16 cellular contexts compared by ENCODE assay signal in genomic region chr2:235723371-235723770, GRCh38.
DNase-seq lines count a peak whose midpoint lies in the region; ATAC-seq and TF ChIP-seq lines count a peak whose summit lies in the region.
"Had no signal": no experiment of that assay in that cellular context is flagged by ENCODE, and none has a peak within 500 bp of the region (broad histone marks: within the 10 kb centered on the region; RNA-seq: fewer than 3 reads in every experiment).

No MANE protein-coding gene starts in this region.

- H3K27ac Mint-ChIP-seq in natural killer cell treated with Interleukin-12 subunit alpha and Interleukin-12 subunit beta and Interleukin-15 and Interleukin-18, amount 100 ng/mL, for 72 hours: no peak overlapping the region
- H3K27ac Mint-ChIP-seq in natural killer cell: no peak overlapping the region
- H3K27ac Mint-ChIP-seq: H9 had no signal

- no peak overlapping the region for H3K4me3 ChIP-seq in stomach smooth muscle (ENCODE audit: low read length in 2 of 2)
- H3K4me3 ChIP-seq: BLaER1, GM23248 had no signal

- H3K9me3 Mint-ChIP-seq in natural killer cell treated with Interleukin-12 subunit alpha and Interleukin-12 subunit beta and Interleukin-15 and Interleukin-18, amount 100 ng/mL, for 72 hours: no peaks in the 10 kb centered on the region
- no peaks in the 10 kb centered on the region for H3K9me3 Mint-ChIP-seq in natural killer cell
- H3K9me3 Mint-ChIP-seq: H9 had no signal

- TF ChIP-seq CTCF in natural killer cell (IDR thresholded peaks at IDR 0.05): no peak

- peaks cover 4 to 16% of the 10 kb centered on the region in 2 donors for H3K36me3 ChIP-seq in stomach smooth muscle (ENCODE audit: control insufficient read depth in 2 of 2, insufficient read depth in 2 of 2, low read length in 2 of 2)

- H3K27me3 ChIP-seq in layer of hippocampus (ENCODE audit: control insufficient read depth, insufficient read depth, low read length) (no peaks in the 10 kb centered on the region), stomach smooth muscle (ENCODE audit: control insufficient read depth in 1 of 2, insufficient read depth in 2 of 2, low read length in 2 of 2) (no peaks in the 10 kb centered on the region)
- H3K27me3 ChIP-seq: BLaER1 had no signal

- H3K36me3 Mint-ChIP-seq in natural killer cell treated with Interleukin-12 subunit alpha and Interleukin-12 subunit beta and Interleukin-15 and Interleukin-18, amount 100 ng/mL, for 72 hours: no peaks in the 10 kb centered on the region
- no peaks in the 10 kb centered on the region for H3K36me3 Mint-ChIP-seq in natural killer cell

- peak overlapping the region; percentile 74 for H3K27ac ChIP-seq in layer of hippocampus (ENCODE audit: low read depth, low read length)
- H3K27ac ChIP-seq in stomach smooth muscle (ENCODE audit: low read length): peak overlapping the region; percentile 84
- H3K27ac ChIP-seq: BLaER1, GM23248, HL-60 had no signal

- peaks cover 33% of the 10 kb centered on the region for H3K4me1 ChIP-seq in stomach smooth muscle (ENCODE audit: control insufficient read depth, insufficient read depth, low read length)
- H3K4me1 ChIP-seq: BLaER1 had no signal

- DNase-seq in natural killer cell treated with Interleukin-12 subunit alpha and Interleukin-12 subunit beta and Interleukin-15 and Interleukin-18, amount 100 ng/mL, for 72 hours (ENCODE audit: low spot score): peak; percentile 37
- no peak for DNase-seq in natural killer cell
- no peak for DNase-seq in NCI-H1694 (lab: John Stamatoyannopoulos, UW)
- DNase-seq in LoVo (ENCODE audit: low spot score): no peak
- DNase-seq in activated effector memory CD4-positive, alpha-beta T cell treated with anti-CD3 and anti-CD28 coated beads, Interleukin-2, amount 50 U/mL, for 16 hours: no peak
- DNase-seq: 8988T, AML-193, DMS53, GF-D8, GM23248, H9 had no signal

- H3K9ac ChIP-seq in stomach smooth muscle (ENCODE audit: low read length in 2 of 2): no peak overlapping the region
- H3K9ac ChIP-seq: BLaER1, GM23248 had no signal

- no peaks in the 10 kb centered on the region for H3K27me3 Mint-ChIP-seq in natural killer cell treated with Interleukin-12 subunit alpha and Interleukin-12 subunit beta and Interleukin-15 and Interleukin-18, amount 100 ng/mL, for 72 hours
- no peaks in the 10 kb centered on the region for H3K27me3 Mint-ChIP-seq in natural killer cell (ENCODE audit: low read depth in 2 of 2)

- H3K4me3 Mint-ChIP-seq in natural killer cell treated with Interleukin-12 subunit alpha and Interleukin-12 subunit beta and Interleukin-15 and Interleukin-18, amount 100 ng/mL, for 72 hours: no peak overlapping the region
- H3K4me3 Mint-ChIP-seq in natural killer cell: no peak overlapping the region
- H3K4me3 Mint-ChIP-seq: H9 had no signal

- H3K4me1 Mint-ChIP-seq in natural killer cell treated with Interleukin-12 subunit alpha and Interleukin-12 subunit beta and Interleukin-15 and Interleukin-18, amount 100 ng/mL, for 72 hours (ENCODE audit: low read depth in 2 of 2): peaks cover 6 to 17% of the 10 kb centered on the region in 2 donors
- H3K4me1 Mint-ChIP-seq in natural killer cell: peaks cover 23 to 27% of the 10 kb centered on the region in 2 donors

- no peak for ATAC-seq in natural killer cell treated with Interleukin-12 subunit alpha and Interleukin-12 subunit beta and Interleukin-15 and Interleukin-18, amount 100 ng/mL, for 72 hours
- ATAC-seq in natural killer cell (no peak), HG03565 (IDR thresholded peaks at IDR 0.05; ENCODE audit: unreplicated experiment) (no peak)

- no peaks in the 10 kb centered on the region for H3K9me3 ChIP-seq in stomach smooth muscle (ENCODE audit: control insufficient read depth in 2 of 2, low read length in 2 of 2)
- H3K9me3 ChIP-seq: BLaER1 had no signal

- intact Hi-C loops in natural killer cell (cut with micrococcal nuclease): no loop called here
